ENCODE assay signal across 8 cellular contexts in genomic region chr7:91942312-91942711, GRCh38. TPM values are rescaled to one million over a fixed set of nuclear protein-coding genes. Genes with fewer than 3 reads are reported as not detected.
DNase-seq lines count a peak whose midpoint lies in the region; ATAC-seq and TF ChIP-seq lines count a peak whose summit lies in the region.
"Had no signal": no experiment of that assay in that cellular context is flagged by ENCODE, and none has a peak within 500 bp of the region (broad histone marks: within the 10 kb centered on the region; RNA-seq: fewer than 3 reads in every experiment).

No MANE protein-coding gene starts in this region.

- no peak overlapping the region for H3K9ac ChIP-seq in H9 (ENCODE audit: extremely low read depth, insufficient read length, low read length)
- no peak overlapping the region for H3K9ac ChIP-seq in fibroblast of lung (ENCODE audit: insufficient read depth, low read length)
- no peak overlapping the region for H3K9ac ChIP-seq in rectal smooth muscle tissue (ENCODE audit: low read length)

- no peak overlapping the region for H3K4ac ChIP-seq in H9 (ENCODE audit: low read depth, low read length)

- POLR2A ChIA-PET in PC-9 (lab: Charles Lee; ENCODE audit: unreplicated experiment): interaction anchor here (0.6 to 0.7 kb wide), 3 partner anchors 49 to 305 kb away, joined by 6 to 15 read pairs (median 7); no protein-coding TSS in a partner anchor

- H3K18ac ChIP-seq in H9 (ENCODE audit: insufficient read length, low read depth, low read length): no peak overlapping the region

- no peak overlapping the region for H2BK20ac ChIP-seq in H9 (ENCODE audit: low read depth, low read length, poor library complexity, severe bottlenecking)

- no peaks in the 10 kb centered on the region for H3K4me1 ChIP-seq in H9 (ENCODE audit: insufficient read depth, low read length)
- peaks cover 34% of the 10 kb centered on the region for H3K4me1 ChIP-seq in PC-9 (replicated peaks; ENCODE audit: insufficient read depth)
- H3K4me1 ChIP-seq in fibroblast of lung (ENCODE audit: control insufficient read depth, extremely low read depth, insufficient read depth, low read length): no peaks in the 10 kb centered on the region
- H3K4me1 ChIP-seq in rectal smooth muscle tissue (ENCODE audit: control insufficient read depth, insufficient read depth, low read length): peaks cover 11% of the 10 kb centered on the region

- H3K23me2 ChIP-seq in H9 (ENCODE audit: insufficient read length, low read depth, low read length, poor library complexity, severe bottlenecking): peaks cover 5% of the 10 kb centered on the region

- no peaks in the 10 kb centered on the region; a peak in 1 of 5 replicates for H3K9me3 Mint-ChIP-seq in H9

- TF ChIP-seq CTCF in H9 (conservative IDR thresholded peaks at IDR 0.05): no peak
- TF ChIP-seq CTCF in PC-9 (conservative IDR thresholded peaks at IDR 0.05): no peak
- no peak for TF ChIP-seq CTCF in fibroblast of lung (conservative IDR thresholded peaks at IDR 0.05 in 1 of 2, IDR thresholded peaks at IDR 0.05 in 1 of 2; ENCODE audit: low read depth in 1 of 2, low read length in 2 of 2)

- H3K79me2 ChIP-seq in H9 (ENCODE audit: insufficient read depth, low read length) (peaks cover 1% of the 10 kb centered on the region; the same call in 1 of the 2 replicates), PC-9 (ENCODE audit: low read depth) (peaks cover 63% of the 10 kb centered on the region), fibroblast of lung (ENCODE audit: control insufficient read depth, insufficient read depth, low read length) (peaks cover 26% of the 10 kb centered on the region)

- H2AFZ ChIP-seq in H9 (ENCODE audit: low read length) (no peak overlapping the region), PC-9 (no peak overlapping the region), fibroblast of lung (ENCODE audit: low read length) (no peak overlapping the region)

- H3K79me1 ChIP-seq in H9 (ENCODE audit: insufficient read depth, low read depth, low read length, poor library complexity, severe bottlenecking): peaks cover 2% of the 10 kb centered on the region

- H3K14ac ChIP-seq in H9 (ENCODE audit: insufficient read depth, low read length): no peak overlapping the region

- ATAC-seq in GM19452 (IDR thresholded peaks at IDR 0.05; ENCODE audit: unreplicated experiment) (no peak), GM18858 (IDR thresholded peaks at IDR 0.05; ENCODE audit: unreplicated experiment) (no peak), HG02610 (IDR thresholded peaks at IDR 0.05; ENCODE audit: unreplicated experiment) (no peak)

- no peaks in the 10 kb centered on the region for H3K9me2 ChIP-seq in PC-9 (ENCODE audit: insufficient read depth)

- H3K4me3 Mint-ChIP-seq in H9: peak overlapping the region; percentile 95; a peak in 3 of 5 replicates

- H3K56ac ChIP-seq in H9 (ENCODE audit: insufficient read length, low read depth, low read length): no peak overlapping the region

- H3T11ph ChIP-seq in H9 (ENCODE audit: low read length): no peak overlapping the region

- no peak overlapping the region for H3K27ac ChIP-seq in H9 (ENCODE audit: insufficient read length, low read depth, low read length)
- no peak overlapping the region for H3K27ac ChIP-seq in PC-9
- H3K27ac ChIP-seq in fibroblast of lung (ENCODE audit: insufficient read depth, low read length): no peak overlapping the region
- H3K27ac ChIP-seq in rectal smooth muscle tissue (ENCODE audit: low read depth, low read length): no peak overlapping the region

- no peak overlapping the region for H2BK12ac ChIP-seq in H9 (ENCODE audit: insufficient read length, low read depth, low read length)

- no peak overlapping the region for H4K8ac ChIP-seq in H9 (replicated peaks; ENCODE audit: insufficient read length, low read depth, low read length)

- DNase-seq in H9: no peak
- DNase-seq in PC-9: no peak
- DNase-seq in fibroblast of lung (ENCODE audit: low read depth in 2 of 2): no peak
- DNase-seq: activated CD4-positive, alpha-beta T cell treated with anti-CD3 and anti-CD28 coated beads, Interleukin-2, amount 50 U/mL, for 1 hour had no signal

- H3K27me3 ChIP-seq in H9 (ENCODE audit: insufficient read depth, low read length) (peaks cover 6% of the 10 kb centered on the region; the same call in 1 of the 2 replicates), PC-9 (ENCODE audit: insufficient read depth, low read depth) (no peaks in the 10 kb centered on the region), fibroblast of lung (ENCODE audit: control insufficient read depth, insufficient read depth, low read length) (no peaks in the 10 kb centered on the region), rectal smooth muscle tissue (ENCODE audit: control insufficient read depth, insufficient read depth, low read length) (no peaks in the 10 kb centered on the region)

- H3K4me1 Mint-ChIP-seq in H9: peaks cover 13 to 22% of the 10 kb centered on the region in 2 experiments

- no TSS peak for BruUV-seq in PC-9 (replicated peaks; lab: Mats Ljungman, UMichigan)

- H3K4me3 ChIP-seq in PC-9 (peak overlapping the region; percentile 70), fibroblast of lung (replicated peaks in 1 of 4; ENCODE audit: control extremely low read depth in 1 of 4, insufficient read depth in 1 of 4, low read depth in 3 of 4, low read length in 4 of 4) (peak overlapping the region in 3 of 4 experiments; percentile 92 to 98 (median 92)), rectal smooth muscle tissue (ENCODE audit: low read length) (peak overlapping the region; percentile 15)

- peaks cover 0 to 4% (median 4%) of the 10 kb centered on the region in 3 experiments; a peak in 3 of 7 replicates for H3K36me3 Mint-ChIP-seq in H9 (ENCODE audit: insufficient read depth in 1 of 3, low read depth in 3 of 3)

- no peak overlapping the region for H2BK5ac ChIP-seq in H9 (ENCODE audit: insufficient read length, low read length)

- H3K36me3 ChIP-seq in PC-9 (ENCODE audit: low read depth) (no peaks in the 10 kb centered on the region), fibroblast of lung (ENCODE audit: control insufficient read depth, insufficient read depth, low read length) (no peaks in the 10 kb centered on the region), rectal smooth muscle tissue (ENCODE audit: control insufficient read depth, insufficient read depth, low read length) (no peaks in the 10 kb centered on the region)

- no peak overlapping the region for H4K91ac ChIP-seq in H9 (ENCODE audit: insufficient read length, low read depth, low read length)

- H4K20me1 ChIP-seq in H9 (ENCODE audit: control insufficient read depth, insufficient read depth, insufficient read length) (no peaks in the 10 kb centered on the region), PC-9 (ENCODE audit: insufficient read depth) (0 out of 2 replicates have a peak, but pooled peaks cover 8% of the 10 kb centered on the region), fibroblast of lung (ENCODE audit: control insufficient read depth, extremely low read depth, insufficient read depth, low read length) (no peaks in the 10 kb centered on the region)

- 0 out of 2 replicates have a peak, but pooled peaks cover 5% of the 10 kb centered on the region for H3F3A ChIP-seq in PC-9 (ENCODE audit: insufficient read depth, low read depth)

- no peak overlapping the region for H3K23ac ChIP-seq in H9 (ENCODE audit: insufficient read length, low read depth, low read length)

- H3K27me3 Mint-ChIP-seq in H9 (ENCODE audit: low read depth): peaks cover 28% of the 10 kb centered on the region

- H2AK5ac ChIP-seq in H9 (ENCODE audit: insufficient read length, low read length): no peak overlapping the region

- intact Hi-C loops in PC-9 (cut with micrococcal nuclease; ENCODE audit: unreplicated experiment): no loop called here

- H3K27ac Mint-ChIP-seq in H9: no peak overlapping the region

- no peak overlapping the region for H3K4me2 ChIP-seq in H9 (ENCODE audit: insufficient read depth, insufficient read length, low read length)
- H3K4me2 ChIP-seq in PC-9: peak overlapping the region; percentile 94
- H3K4me2 ChIP-seq in fibroblast of lung (ENCODE audit: extremely low read depth, insufficient read depth, low read length): peak overlapping the region; percentile 94

- H4K5ac ChIP-seq in H9 (ENCODE audit: insufficient read length, low read depth, low read length): no peak overlapping the region

- H2BK15ac ChIP-seq in H9 (ENCODE audit: low read depth, low read length): no peak overlapping the region

- H2BK120ac ChIP-seq in H9 (ENCODE audit: low read depth, low read length, poor library complexity, severe bottlenecking): no peak overlapping the region

- H3K9me3 ChIP-seq in H9 (ENCODE audit: control insufficient read depth, low read depth, low read length) (no peaks in the 10 kb centered on the region), PC-9 (ENCODE audit: insufficient read depth, low read depth) (no peaks in the 10 kb centered on the region), fibroblast of lung (ENCODE audit: control insufficient read depth, insufficient read depth, low read depth, low read length) (no peaks in the 10 kb centered on the region)

- CTCF ChIA-PET in PC-9 (lab: Charles Lee): interaction anchor here (0.5 to 1.5 kb wide), 2 partner anchors 11 to 61 kb away, joined by 3 read pairs; no protein-coding TSS in a partner anchor

- no CpG with 5 or more reads among the region's 2 CpGs for WGBS in H9 (ENCODE audit: extremely low coverage, insufficient read length, low lambda C conversion rate)

RNA-seq across cellular contexts. Expression of gene AKAP9, which starts 1.6 kb away (rescaled TPM):
- total RNA-seq in H9 (2021): 21.5 and 22.4 TPM in 2 replicates
- total RNA-seq in PC-9 (2021): 48.0 and 71.3 TPM in 2 replicates
- total RNA-seq in fibroblast of lung: 30.8 and 46.6 TPM in 2 replicates
- polyA plus RNA-seq in fibroblast of lung: 10.1 and 16.6 TPM in 2 replicates
- polyA plus RNA-seq in fibroblast of lung (2012): 9.0 and 15.6 TPM in 2 replicates
- polyA minus RNA-seq in fibroblast of lung (ENCODE audit: low replicate concordance): 1.6 and 3.5 TPM in 2 replicates

Comparison
In these comparisons a context has a peak if more than half of its experiments do, and no peak if none do; other contexts are left out.
1. H3K4me3 ChIP-seq: peak in every context shown above with its lines; median percentile 92 in fibroblast of lung; 70 in PC-9; 15 in rectal smooth muscle tissue.